In genomic region chr10:43978936-43979335, GRCh38 we compare ENCODE assay signal across 20 cellular contexts.
"Had no signal": no experiment of that assay in that cellular context is flagged by ENCODE, and none has a peak within 500 bp of the region (broad histone marks: within the 10 kb centered on the region; RNA-seq: fewer than 3 reads in every experiment).

No MANE protein-coding gene starts in this region.

- H3K27me3 ChIP-seq: colonic mucosa, esophagus muscularis mucosa, foreskin keratinocyte, gastroesophageal sphincter, heart left ventricle, hepatocyte, left lung had no signal

- DNase-seq: colonic mucosa; cortex of kidney; effector CD8-positive, alpha-beta T cell; effector memory CD8-positive, alpha-beta T cell; endodermal cell; foreskin keratinocyte; heart left ventricle; hypothalamus; immature natural killer cell; left cardiac atrium; left lung; left ventricle myocardium superior; lower lobe of right lung; mammary epithelial cell; mesendoderm; midbrain had no signal

- ATAC-seq: effector memory CD8-positive, alpha-beta T cell; foreskin keratinocyte; gastroesophageal sphincter; heart left ventricle; left cardiac atrium; left lung; left ventricle myocardium superior; lower lobe of right lung had no signal

- H3K4me3 ChIP-seq: colonic mucosa, esophagus muscularis mucosa, gastroesophageal sphincter, heart left ventricle, hepatocyte, left lung, lower lobe of right lung had no signal

- H3K27ac ChIP-seq: colonic mucosa, epithelial cell of prostate, esophagus muscularis mucosa, foreskin keratinocyte, gastroesophageal sphincter, hepatocyte, lower lobe of right lung had no signal

- H3K9me3 ChIP-seq: colonic mucosa, esophagus muscularis mucosa, gastroesophageal sphincter, heart left ventricle, left lung, lower lobe of right lung had no signal

- H3K4me1 ChIP-seq: colonic mucosa, foreskin keratinocyte, gastroesophageal sphincter had no signal

- H3K36me3 ChIP-seq: colonic mucosa, esophagus muscularis mucosa, gastroesophageal sphincter, heart left ventricle, left lung, lower lobe of right lung had no signal
